In the genomic region with DNA sequence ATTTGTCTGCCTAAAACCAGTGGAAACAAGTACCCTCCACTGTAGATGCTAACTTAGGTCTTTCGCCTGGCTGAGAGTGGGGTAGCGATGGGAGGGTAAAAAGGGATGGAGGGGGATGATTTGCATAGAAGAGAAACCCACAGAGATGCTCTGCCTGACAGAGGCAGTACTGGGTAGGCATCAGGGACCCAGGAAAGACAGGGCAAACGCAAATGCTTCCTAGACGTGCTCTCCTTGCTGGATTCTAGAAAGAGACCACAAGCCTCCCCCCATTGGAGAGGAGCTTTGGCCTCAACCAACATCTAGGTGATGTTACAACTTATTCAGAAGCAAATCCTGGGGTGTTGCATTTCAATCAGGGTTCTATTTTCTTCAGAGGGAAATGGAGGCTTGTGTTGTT, we compare ENCODE assay signal across 20 cellular contexts. TPM values are rescaled to one million over a fixed set of nuclear protein-coding genes. Genes with fewer than 3 reads are reported as not detected.
"Had no signal": no experiment of that assay in that cellular context is flagged by ENCODE, and none has a peak within 500 bp of the region (broad histone marks: within the 10 kb centered on the region; RNA-seq: fewer than 3 reads in every experiment).

No MANE protein-coding gene starts in this region.

- DNase-seq: activated CD4-positive, alpha-beta memory T cell treated with anti-CD3 and anti-CD28 coated beads, Interleukin-2, amount 10 ng/mL, durations not matched to agents 7 days and 5 days; activated CD4-positive, alpha-beta T cell treated with anti-CD3 and anti-CD28 coated beads for 48 hours; activated CD4-positive, CD25-positive, alpha-beta regulatory T cell; activated CD8-positive, alpha-beta memory T cell treated with anti-CD3 and anti-CD28 coated beads, Interleukin-2, amount 10 ng/mL, durations not matched to agents 7 days and 5 days; body of pancreas; dermis blood vessel endothelial cell; effector memory CD4-positive, alpha-beta T cell; foreskin fibroblast; hypothalamus; left ventricle myocardium superior; right cardiac atrium; stimulated activated naive CD8-positive, alpha-beta T cell treated with anti-CD3 and anti-CD28 coated beads, Interleukin-15, Interleukin-2, amounts not matched to agents 100 U/mL and 50 U/mL, for 24 hours; uterus had no signal

- H3K9me3 Mint-ChIP-seq: activated CD4-positive, alpha-beta memory T cell treated with anti-CD3 and anti-CD28 coated beads, Interleukin-2, amount 10 ng/mL, durations not matched to agents 7 days and 5 days had no signal

- H3K36me3 ChIP-seq: prostate gland, tibial nerve, uterus had no signal

- H3K9me3 ChIP-seq: body of pancreas, prostate gland, tibial nerve, uterus had no signal

- H3K27ac Mint-ChIP-seq: activated CD4-positive, alpha-beta memory T cell treated with anti-CD3 and anti-CD28 coated beads, Interleukin-2, amount 10 ng/mL, durations not matched to agents 7 days and 5 days had no signal

- H3K27ac ChIP-seq: body of pancreas, prostate gland, skin epidermis, tibial nerve, uterus had no signal

- H3K4me3 Mint-ChIP-seq: activated CD4-positive, alpha-beta memory T cell treated with anti-CD3 and anti-CD28 coated beads, Interleukin-2, amount 10 ng/mL, durations not matched to agents 7 days and 5 days; activated CD8-positive, alpha-beta memory T cell treated with anti-CD3 and anti-CD28 coated beads, Interleukin-2, amount 10 ng/mL, durations not matched to agents 7 days and 5 days had no signal

- H3K4me1 ChIP-seq: prostate gland, uterus had no signal

- H3K4me3 ChIP-seq: body of pancreas, prostate gland, skin epidermis, tibial nerve, uterus had no signal

RNA-seq across cellular contexts. Expression of a gene that starts 3.2 kb away (rescaled TPM):
- total RNA-seq: body of pancreas, cardiac septum, dermis blood vessel endothelial cell, glomerular endothelial cell, left ventricle myocardium superior, mononuclear cell, osteoblast, prostate gland, right cardiac atrium, tibial nerve, uterus had no signal
